1 cellular context compared by ENCODE assay signal in genomic region chr2:43592443-43592842, GRCh38.
TF ChIP-seq lines count a peak whose summit lies in the region.

No MANE protein-coding gene starts in this region.

TF ChIP-seq in SK-N-SH, 30 proteins besides CTCF, POLR2A, EP300 and RAD21 (continued from another document):
- TF ChIP-seq, protein P1, sequence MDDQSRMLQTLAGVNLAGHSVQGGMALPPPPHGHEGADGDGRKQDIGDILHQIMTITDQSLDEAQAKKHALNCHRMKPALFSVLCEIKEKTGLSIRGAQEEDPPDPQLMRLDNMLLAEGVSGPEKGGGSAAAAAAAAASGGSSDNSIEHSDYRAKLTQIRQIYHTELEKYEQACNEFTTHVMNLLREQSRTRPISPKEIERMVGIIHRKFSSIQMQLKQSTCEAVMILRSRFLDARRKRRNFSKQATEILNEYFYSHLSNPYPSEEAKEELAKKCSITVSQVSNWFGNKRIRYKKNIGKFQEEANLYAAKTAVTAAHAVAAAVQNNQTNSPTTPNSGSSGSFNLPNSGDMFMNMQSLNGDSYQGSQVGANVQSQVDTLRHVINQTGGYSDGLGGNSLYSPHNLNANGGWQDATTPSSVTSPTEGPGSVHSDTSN (IDR thresholded peaks at IDR 0.05) = peak; percentile 32
- TF ChIP-seq YY1 (IDR thresholded peaks at IDR 0.05; ENCODE audit: low read depth) (no peak), FOSL2 (IDR thresholded peaks at IDR 0.05; ENCODE audit: borderline replicate concordance, low read depth) (peak; percentile 30; the same call in 1 of the 2 replicates), CHD2 (IDR thresholded peaks at IDR 0.05; ENCODE audit: low read length, partially characterized antibody) (no peak), JUND (IDR thresholded peaks at IDR 0.05) (peak; percentile 31)
